In the genomic region with DNA sequence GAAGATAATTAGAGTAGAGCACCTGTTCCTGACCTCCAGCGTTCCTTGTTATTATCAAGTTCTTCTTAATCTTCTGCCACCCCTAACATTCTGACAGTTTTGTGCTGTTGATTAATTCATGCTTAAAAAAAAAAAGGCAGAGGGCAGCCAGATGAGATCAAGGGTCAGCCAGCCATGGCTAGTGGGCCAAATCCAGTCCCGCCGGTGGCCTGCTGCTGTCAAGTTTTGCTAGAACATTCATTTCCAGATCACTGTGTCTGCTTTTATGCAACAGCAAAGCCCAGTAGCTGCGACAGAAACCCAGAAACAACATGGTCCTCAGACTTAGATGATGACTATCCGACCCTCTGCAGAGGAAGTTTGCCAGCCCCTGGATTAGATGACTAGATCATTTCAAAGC, we compare ENCODE assay signal across 20 cellular contexts.
A peak's percentile ranks its signal among the peaks of the same experiment; 100 is the strongest.
DNase-seq lines count a peak whose midpoint lies in the region; ATAC-seq and TF ChIP-seq lines count a peak whose summit lies in the region.
"Had no signal": no experiment of that assay in that cellular context is flagged by ENCODE, and none has a peak within 500 bp of the region (broad histone marks: within the 10 kb centered on the region; RNA-seq: fewer than 3 reads in every experiment).

No MANE protein-coding gene starts in this region.

- TF ChIP-seq CTCF in dorsolateral prefrontal cortex (IDR thresholded peaks at IDR 0.05 in 54 of 56, conservative IDR thresholded peaks at IDR 0.05 in 2 of 56; ENCODE audit: low read depth in 1 of 56, partially characterized antibody in 56 of 56) = no peak
- no peak for TF ChIP-seq CTCF in CD8-positive, alpha-beta T cell (IDR thresholded peaks at IDR 0.05)

- no peak for DNase-seq in stimulated activated naive CD8-positive, alpha-beta T cell treated with anti-CD3 and anti-CD28 coated beads, Interleukin-15, amount 100 ng/mL, for 72 hours
- DNase-seq in stimulated activated naive CD8-positive, alpha-beta T cell treated with anti-CD3 and anti-CD28 coated beads, Interleukin-15, Interleukin-2, amounts not matched to agents 100 U/mL and 50 U/mL, for 24 hours = no peak
- DNase-seq in dorsolateral prefrontal cortex (no peak), sciatic nerve (ENCODE audit: low spot score) (no peak), middle frontal gyrus (ENCODE audit: extremely low spot score, low spot score) (no peak)
- DNase-seq in CD8-positive, alpha-beta T cell = no peak
- DNase-seq: ACHN, GDM1, HFFc6, Karpas-422, NCI-H1417 treated with DMSO at 0.1 percent for 48 hours, NCI-H187 treated with DMSO at 0.1 percent for 48 hours, NCI-H2227 treated with DMSO at 0.1 percent for 48 hours, NCI-H510A treated with DMSO at 0.1 percent for 48 hours, NCI-H82, OCI-M1, SHP77 treated with DMSO at 0.1 percent for 48 hours had no signal

- H3K4me3 Mint-ChIP-seq in stimulated activated naive CD8-positive, alpha-beta T cell treated with anti-CD3 and anti-CD28 coated beads, Interleukin-15, amount 100 ng/mL, for 72 hours = no peak overlapping the region
- H3K4me3 Mint-ChIP-seq in CD8-positive, alpha-beta T cell = no peak overlapping the region
- H3K4me3 Mint-ChIP-seq: HFFc6, IgD-negative memory B cell had no signal

- no peaks in the 10 kb centered on the region for H3K9me3 Mint-ChIP-seq in stimulated activated naive CD8-positive, alpha-beta T cell treated with anti-CD3 and anti-CD28 coated beads, Interleukin-15, amount 100 ng/mL, for 72 hours
- no peaks in the 10 kb centered on the region for H3K9me3 Mint-ChIP-seq in CD8-positive, alpha-beta T cell
- H3K9me3 Mint-ChIP-seq: IgD-negative memory B cell had no signal

- CTCF ChIA-PET in CD8-positive, alpha-beta T cell (lab: Charles Lee) = interaction anchor here (0.6 to 1.5 kb wide), 3 partner anchors 18 to 1107 kb away, joined by 3 to 4 read pairs (median 3); no protein-coding TSS in a partner anchor

- intact Hi-C loops in dorsolateral prefrontal cortex (cut with DNase I) (no loop called here), sciatic nerve (cut with DNase I) (no loop called here)
- intact Hi-C loops in CD8-positive, alpha-beta T cell (cut with DNase I, micrococcal nuclease) = no loop called here

- H3K36me3 ChIP-seq in CD8-positive, alpha-beta T cell (ENCODE audit: insufficient read depth, low read length) = peaks cover 39% of the 10 kb centered on the region

- H3K27me3 Mint-ChIP-seq in stimulated activated naive CD8-positive, alpha-beta T cell treated with anti-CD3 and anti-CD28 coated beads, Interleukin-15, amount 100 ng/mL, for 72 hours = no peaks in the 10 kb centered on the region
- no peaks in the 10 kb centered on the region for H3K27me3 Mint-ChIP-seq in CD8-positive, alpha-beta T cell (ENCODE audit: low read depth)

- ATAC-seq in stimulated activated naive CD8-positive, alpha-beta T cell treated with anti-CD3 and anti-CD28 coated beads, Interleukin-15, amount 100 ng/mL, for 72 hours = no peak
- ATAC-seq in stimulated activated naive CD8-positive, alpha-beta T cell treated with anti-CD3 and anti-CD28 coated beads, Interleukin-15, Interleukin-2, amounts not matched to agents 100 U/mL and 50 U/mL, for 24 hours = no peak
- peak; percentile 34 for ATAC-seq in sciatic nerve
- ATAC-seq in CD8-positive, alpha-beta T cell = no peak
- no peak for ATAC-seq in HG03025 (IDR thresholded peaks at IDR 0.05; ENCODE audit: low FRiP score, unreplicated experiment)

- H3K27ac ChIP-seq in dorsolateral prefrontal cortex = peak overlapping the region in 56 of 59 donors; percentile 5 to 98 (median 86)
- H3K27ac ChIP-seq in CD8-positive, alpha-beta T cell (ENCODE audit: low read depth, low read length) = no peak overlapping the region
- H3K27ac ChIP-seq: C4-2B had no signal

- H3K4me1 ChIP-seq in CD8-positive, alpha-beta T cell (ENCODE audit: insufficient read depth, low read length) = no peaks in the 10 kb centered on the region

- H3K36me3 Mint-ChIP-seq in CD8-positive, alpha-beta T cell = peaks cover 87% of the 10 kb centered on the region

- H3K27me3 ChIP-seq in dorsolateral prefrontal cortex = no peaks in the 10 kb centered on the region
- H3K27me3 ChIP-seq in CD8-positive, alpha-beta T cell (ENCODE audit: insufficient read depth, low read length) = no peaks in the 10 kb centered on the region

- peaks cover 12% of the 10 kb centered on the region for H3K4me1 Mint-ChIP-seq in stimulated activated naive CD8-positive, alpha-beta T cell treated with anti-CD3 and anti-CD28 coated beads, Interleukin-15, amount 100 ng/mL, for 72 hours
- peaks cover 10% of the 10 kb centered on the region for H3K4me1 Mint-ChIP-seq in CD8-positive, alpha-beta T cell (ENCODE audit: low read depth)

- no peak overlapping the region for H3K4me3 ChIP-seq in dorsolateral prefrontal cortex
- no peak overlapping the region for H3K4me3 ChIP-seq in CD8-positive, alpha-beta T cell (ENCODE audit: low read depth, low read length)

- no peaks in the 10 kb centered on the region for H3K9me3 ChIP-seq in CD8-positive, alpha-beta T cell (ENCODE audit: low read length)

- POLR2A ChIA-PET in CD8-positive, alpha-beta T cell (lab: Charles Lee) = no interaction called here

- H3K27ac Mint-ChIP-seq in stimulated activated naive CD8-positive, alpha-beta T cell treated with anti-CD3 and anti-CD28 coated beads, Interleukin-15, amount 100 ng/mL, for 72 hours = peak overlapping the region; percentile 2 to 59
- H3K27ac Mint-ChIP-seq in CD8-positive, alpha-beta T cell = no peak overlapping the region
- H3K27ac Mint-ChIP-seq: HFFc6 had no signal
